Comparison of ENCODE assay signal across 22 cellular contexts in the genomic region with DNA sequence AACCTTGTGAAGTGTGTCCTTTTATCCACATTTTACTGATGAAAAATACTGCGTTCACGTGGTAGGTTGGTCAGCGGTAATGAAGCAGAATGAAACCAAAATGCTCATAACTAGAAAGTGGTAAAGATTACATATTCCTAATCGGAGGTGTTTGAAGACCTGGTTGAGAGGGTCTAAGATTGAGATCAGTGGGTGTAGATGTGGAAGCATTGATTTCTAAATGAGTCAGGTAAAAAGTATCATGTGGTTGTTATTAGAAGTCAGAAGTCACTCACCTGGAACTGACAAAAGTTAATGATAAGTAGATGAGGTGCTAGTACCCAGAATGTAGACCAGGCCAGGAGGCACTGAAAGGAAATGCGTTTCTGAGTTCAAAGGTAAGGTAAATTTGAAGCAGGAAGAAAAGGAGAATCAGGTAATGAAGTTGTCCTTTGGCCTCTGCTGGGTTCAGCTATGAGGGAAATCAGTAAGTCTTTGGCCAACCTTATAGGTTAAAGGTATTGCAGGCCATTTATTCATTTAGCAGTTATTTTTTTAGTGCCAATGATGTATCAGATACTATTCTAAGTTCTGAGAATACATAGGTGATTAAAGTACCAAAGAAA. TPM values are rescaled to one million over a fixed set of nuclear protein-coding genes. Genes with fewer than 3 reads are reported as not detected.
DNase-seq lines count a peak whose midpoint lies in the region; ATAC-seq and TF ChIP-seq lines count a peak whose summit lies in the region.
"Had no signal": no experiment of that assay in that cellular context is flagged by ENCODE, and none has a peak within 500 bp of the region (broad histone marks: within the 10 kb centered on the region; RNA-seq: fewer than 3 reads in every experiment).

No MANE protein-coding gene starts in this region.

- H3K4me1 Mint-ChIP-seq in nephron progenitor cell, result no peaks in the 10 kb centered on the region
- H3K4me1 Mint-ChIP-seq in CD4-positive, alpha-beta T cell (ENCODE audit: low read depth), result no peaks in the 10 kb centered on the region
- H3K4me1 Mint-ChIP-seq: activated CD4-positive, alpha-beta T cell treated with anti-CD3 and anti-CD28 coated beads for 36 hours; activated naive CD8-positive, alpha-beta T cell treated with anti-CD3 and anti-CD28 coated beads, Interleukin-2, amount 10 ng/mL, durations not matched to agents 7 days and 5 days; CD14-positive monocyte had no signal

- no peaks in the 10 kb centered on the region for H3K36me3 Mint-ChIP-seq in nephron progenitor cell (ENCODE audit: low read depth)
- H3K36me3 Mint-ChIP-seq in CD4-positive, alpha-beta T cell (ENCODE audit: low read depth), result no peaks in the 10 kb centered on the region
- H3K36me3 Mint-ChIP-seq: activated naive CD8-positive, alpha-beta T cell treated with anti-CD3 and anti-CD28 coated beads, Interleukin-2, amount 10 ng/mL, durations not matched to agents 7 days and 5 days; CD14-positive monocyte had no signal

- peak overlapping the region; percentile 12 for H3K27ac Mint-ChIP-seq in nephron progenitor cell
- H3K27ac Mint-ChIP-seq in CD4-positive, alpha-beta T cell, result no peak overlapping the region
- H3K27ac Mint-ChIP-seq: activated CD4-positive, alpha-beta T cell treated with anti-CD3 and anti-CD28 coated beads for 36 hours; activated naive CD8-positive, alpha-beta T cell treated with anti-CD3 and anti-CD28 coated beads, Interleukin-2, amount 10 ng/mL, durations not matched to agents 7 days and 5 days; CD14-positive monocyte; HFFc6 had no signal

- POLR2A ChIA-PET in CD4-positive, alpha-beta T cell (lab: Charles Lee), result no interaction called here

- H3K27me3 Mint-ChIP-seq in nephron progenitor cell (ENCODE audit: low read depth, poor library complexity), result no peaks in the 10 kb centered on the region
- H3K27me3 Mint-ChIP-seq in CD4-positive, alpha-beta T cell, result no peaks in the 10 kb centered on the region
- H3K27me3 Mint-ChIP-seq: activated CD4-positive, alpha-beta T cell treated with anti-CD3 and anti-CD28 coated beads for 36 hours; activated naive CD8-positive, alpha-beta T cell treated with anti-CD3 and anti-CD28 coated beads, Interleukin-2, amount 10 ng/mL, durations not matched to agents 7 days and 5 days had no signal

- DNase-seq in nephron progenitor cell (no peak), left lung (no peak)
- DNase-seq in CD4-positive, alpha-beta T cell, result no peak
- DNase-seq: activated CD4-positive, alpha-beta T cell treated with anti-CD3 and anti-CD28 coated beads for 36 hours; activated naive CD8-positive, alpha-beta T cell treated with anti-CD3 and anti-CD28 coated beads, Interleukin-2, amount 10 ng/mL, durations not matched to agents 7 days and 5 days; body of pancreas; DMS79; HFFc6; KG1; lower lobe of right lung; NCI-H510A treated with DMSO at 0.1 percent for 48 hours; spleen; stimulated activated CD4-positive, alpha-beta T cell treated with anti-CD3 and anti-CD28 coated beads, Interleukin-4, amount 100 ng/mL, for 4 hours; SW 1271 had no signal

- H3K36me3 ChIP-seq in left lung, result no peaks in the 10 kb centered on the region
- H3K36me3 ChIP-seq: lower lobe of right lung, spleen, vagina had no signal

- peak; percentile 80 for ATAC-seq in GM18861 (IDR thresholded peaks at IDR 0.05; ENCODE audit: unreplicated experiment)
- ATAC-seq in HG02610 (IDR thresholded peaks at IDR 0.05; ENCODE audit: unreplicated experiment), result peak; percentile 75
- peak; percentile 78 for ATAC-seq in HG03520 (IDR thresholded peaks at IDR 0.05; ENCODE audit: unreplicated experiment)
- ATAC-seq in HG02973 (IDR thresholded peaks at IDR 0.05; ENCODE audit: unreplicated experiment), result no peak
- no peak for ATAC-seq in left lung
- ATAC-seq in CD4-positive, alpha-beta T cell (ENCODE audit: poor library complexity), result no peak
- no peak for ATAC-seq in HG02884 (IDR thresholded peaks at IDR 0.05; ENCODE audit: unreplicated experiment)
- ATAC-seq: activated CD4-positive, alpha-beta T cell treated with anti-CD3 and anti-CD28 coated beads for 36 hours; body of pancreas; lower lobe of right lung; Right ventricle myocardium inferior had no signal

- H3K4me1 ChIP-seq in left lung, result no peaks in the 10 kb centered on the region
- H3K4me1 ChIP-seq: body of pancreas, lower lobe of right lung, spleen, vagina had no signal

- CTCF ChIA-PET in CD4-positive, alpha-beta T cell (lab: Charles Lee), result no interaction called here

- TF ChIP-seq CTCF in nephron progenitor cell (IDR thresholded peaks at IDR 0.05), result no peak
- TF ChIP-seq CTCF in left lung (IDR thresholded peaks at IDR 0.05), result no peak
- TF ChIP-seq CTCF in CD4-positive, alpha-beta T cell (IDR thresholded peaks at IDR 0.05), result no peak

- H3K9me3 Mint-ChIP-seq in nephron progenitor cell, result no peaks in the 10 kb centered on the region
- H3K9me3 Mint-ChIP-seq in CD4-positive, alpha-beta T cell, result no peaks in the 10 kb centered on the region
- H3K9me3 Mint-ChIP-seq: CD14-positive monocyte, HFFc6 had no signal

- H3K27ac ChIP-seq in left lung, result no peak overlapping the region
- no peak overlapping the region for H3K27ac ChIP-seq in CD4-positive, alpha-beta T cell (ENCODE audit: low read depth, low read length)
- H3K27ac ChIP-seq: body of pancreas, lower lobe of right lung, spleen, vagina had no signal

- H3K4me3 Mint-ChIP-seq in nephron progenitor cell, result no peak overlapping the region
- no peak overlapping the region for H3K4me3 Mint-ChIP-seq in CD4-positive, alpha-beta T cell
- H3K4me3 Mint-ChIP-seq: activated CD4-positive, alpha-beta T cell treated with anti-CD3 and anti-CD28 coated beads for 36 hours; activated naive CD8-positive, alpha-beta T cell treated with anti-CD3 and anti-CD28 coated beads, Interleukin-2, amount 10 ng/mL, durations not matched to agents 7 days and 5 days; CD14-positive monocyte; HFFc6 had no signal

- intact Hi-C loops in left lung (cut with DNase I), result no loop called here
- intact Hi-C loops in CD4-positive, alpha-beta T cell (cut with DNase I, micrococcal nuclease), result no loop called here

- no peaks in the 10 kb centered on the region for H3K9me3 ChIP-seq in left lung
- H3K9me3 ChIP-seq in CD4-positive, alpha-beta T cell (ENCODE audit: control insufficient read depth, low read length), result no peaks in the 10 kb centered on the region
- H3K9me3 ChIP-seq: body of pancreas, lower lobe of right lung, vagina had no signal

- no peak overlapping the region for H3K4me3 ChIP-seq in left lung
- H3K4me3 ChIP-seq: body of pancreas, lower lobe of right lung, spleen, vagina had no signal

- H3K27me3 ChIP-seq in left lung, result no peaks in the 10 kb centered on the region
- H3K27me3 ChIP-seq in CD4-positive, alpha-beta T cell (ENCODE audit: control insufficient read depth, insufficient read depth, low read length), result no peaks in the 10 kb centered on the region
- H3K27me3 ChIP-seq: body of pancreas, spleen, vagina had no signal

RNA-seq across cellular contexts. Expression of a gene that starts 31.2 kb away (rescaled TPM):
- total RNA-seq in left lung, result 1 to 10 TPM in 1 of 2 donors, under 1 TPM in 1; 0.16 to 2.0 TPM
- total RNA-seq in CD4-positive, alpha-beta T cell, result not detected
- total RNA-seq: activated CD4-positive, alpha-beta T cell treated with anti-CD3 and anti-CD28 coated beads for 36 hours; activated naive CD8-positive, alpha-beta T cell treated with anti-CD3 and anti-CD28 coated beads, Interleukin-2, amount 10 ng/mL, durations not matched to agents 7 days and 5 days; HFFc6; spleen had no signal

Comparison
In these comparisons a context has a peak if more than half of its experiments do, and no peak if none do; other contexts are left out.
1. ATAC-seq: peak in GM18861 (single experiment), HG02610 (single experiment) and HG03520 (single experiment); none in HG02973 (single experiment), left lung (single experiment), CD4-positive, alpha-beta T cell (single experiment) and HG02884 (single experiment).